In the genomic region with DNA sequence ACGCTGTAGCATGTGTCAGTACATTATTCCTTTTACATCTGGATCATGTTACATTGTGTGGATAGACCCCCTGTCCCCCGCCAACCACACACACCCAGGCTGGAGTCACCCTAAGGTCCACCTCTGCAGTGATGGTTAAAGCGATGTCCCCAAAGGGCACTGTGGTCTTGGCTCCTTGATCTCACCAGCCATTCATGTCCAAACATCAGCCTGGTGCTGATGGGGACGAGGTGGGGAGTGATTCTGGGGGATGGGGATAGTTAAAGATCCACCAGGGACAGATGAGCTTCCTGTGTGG, we compare ENCODE assay signal across 14 cellular contexts. TPM values are rescaled to one million over a fixed set of nuclear protein-coding genes. Genes with fewer than 3 reads are reported as not detected.
DNase-seq lines count a peak whose midpoint lies in the region; ATAC-seq and TF ChIP-seq lines count a peak whose summit lies in the region.
"Had no signal": no experiment of that assay in that cellular context is flagged by ENCODE, and none has a peak within 500 bp of the region (broad histone marks: within the 10 kb centered on the region; RNA-seq: fewer than 3 reads in every experiment).

No MANE protein-coding gene starts in this region.

- no peaks in the 10 kb centered on the region for H3K9me3 ChIP-seq in DOHH2 (ENCODE audit: control insufficient read depth, insufficient read depth, low read length)

- no peaks in the 10 kb centered on the region for H3K27me3 ChIP-seq in DOHH2 (ENCODE audit: control insufficient read depth, low read length)

- peaks cover 84% of the 10 kb centered on the region for H3K79me2 ChIP-seq in DOHH2 (ENCODE audit: control insufficient read depth, low read length)

- H3K4me1 ChIP-seq in DOHH2 (ENCODE audit: control insufficient read depth, low read length): peaks cover 95% of the 10 kb centered on the region

- H3K36me3 Mint-ChIP-seq in activated T-cell treated with anti-CD3 and anti-CD28 coated beads, Interleukin-2, amount 50 U/mL, for 72 hours (ENCODE audit: insufficient read depth in 2 of 2): peaks cover 2 to 13% of the 10 kb centered on the region in 2 donors
- peaks cover 22% of the 10 kb centered on the region for H3K36me3 Mint-ChIP-seq in activated T-helper 17 cell treated with anti-CD3 and anti-CD28 coated beads, Interleukin-2, amount 50 U/mL, for 72 hours (ENCODE audit: low read depth)
- peaks cover 72% of the 10 kb centered on the region for H3K36me3 Mint-ChIP-seq in stimulated activated effector memory CD8-positive, alpha-beta T cell treated with anti-CD3 and anti-CD28 coated beads, Interleukin-12 subunit alpha, Interleukin-12 subunit beta, amount 100 ng/mL, for 72 hours

- H3K27me3 Mint-ChIP-seq in activated T-cell treated with anti-CD3 and anti-CD28 coated beads, Interleukin-2, amount 50 U/mL, for 72 hours (ENCODE audit: low read depth): no peaks in the 10 kb centered on the region
- H3K27me3 Mint-ChIP-seq in activated T-helper 17 cell treated with anti-CD3 and anti-CD28 coated beads, Interleukin-2, amount 50 U/mL, for 72 hours: no peaks in the 10 kb centered on the region

- ATAC-seq in activated T-cell treated with anti-CD3 and anti-CD28 coated beads, Interleukin-2, amount 50 U/mL, for 72 hours (replicated peaks in 1 of 2): no peak
- ATAC-seq in activated T-helper 17 cell treated with anti-CD3 and anti-CD28 coated beads, Interleukin-2, amount 50 U/mL, for 72 hours (replicated peaks): no peak
- ATAC-seq in stimulated activated effector memory CD8-positive, alpha-beta T cell treated with anti-CD3 and anti-CD28 coated beads, Interleukin-12 subunit alpha, Interleukin-12 subunit beta, amount 100 ng/mL, for 72 hours: no peak
- ATAC-seq: CD8-positive, alpha-beta T cell; HepG2 had no signal

- in situ Hi-C loops in G401 (cut with HindIII; ENCODE audit: low sequenced_read_pairs) (no loop called here), KBM-7 (cut with MboI; ENCODE audit: low pct_unique_long_range_greater_than_20kb, low sequenced_read_pairs) (no loop called here)

- H3K4me3 Mint-ChIP-seq in activated T-cell treated with anti-CD3 and anti-CD28 coated beads, Interleukin-2, amount 50 U/mL, for 72 hours: no peak overlapping the region
- no peak overlapping the region for H3K4me3 Mint-ChIP-seq in activated T-helper 17 cell treated with anti-CD3 and anti-CD28 coated beads, Interleukin-2, amount 50 U/mL, for 72 hours
- H3K4me3 Mint-ChIP-seq in stimulated activated effector memory CD8-positive, alpha-beta T cell treated with anti-CD3 and anti-CD28 coated beads, Interleukin-12 subunit alpha, Interleukin-12 subunit beta, amount 100 ng/mL, for 72 hours: no peak overlapping the region
- H3K4me3 Mint-ChIP-seq: CD8-positive, alpha-beta T cell had no signal

- H4K20me1 ChIP-seq in DOHH2 (ENCODE audit: control insufficient read depth, insufficient read depth, low read depth, low read length): no peaks in the 10 kb centered on the region

- H3K4me1 Mint-ChIP-seq in activated T-cell treated with anti-CD3 and anti-CD28 coated beads, Interleukin-2, amount 50 U/mL, for 72 hours (ENCODE audit: low read depth): peaks cover 78% of the 10 kb centered on the region
- peaks cover 42% of the 10 kb centered on the region for H3K4me1 Mint-ChIP-seq in activated T-helper 17 cell treated with anti-CD3 and anti-CD28 coated beads, Interleukin-2, amount 50 U/mL, for 72 hours
- peaks cover 80% of the 10 kb centered on the region for H3K4me1 Mint-ChIP-seq in stimulated activated effector memory CD8-positive, alpha-beta T cell treated with anti-CD3 and anti-CD28 coated beads, Interleukin-12 subunit alpha, Interleukin-12 subunit beta, amount 100 ng/mL, for 72 hours

- H3K9me2 ChIP-seq in DOHH2 (replicated peaks; ENCODE audit: control insufficient read depth, low read length): no peaks in the 10 kb centered on the region

- peak overlapping the region; percentile 79 for H3K27ac Mint-ChIP-seq in activated T-cell treated with anti-CD3 and anti-CD28 coated beads, Interleukin-2, amount 50 U/mL, for 72 hours
- H3K27ac Mint-ChIP-seq in activated T-helper 17 cell treated with anti-CD3 and anti-CD28 coated beads, Interleukin-2, amount 50 U/mL, for 72 hours: peak overlapping the region; percentile 25
- H3K27ac Mint-ChIP-seq in stimulated activated effector memory CD8-positive, alpha-beta T cell treated with anti-CD3 and anti-CD28 coated beads, Interleukin-12 subunit alpha, Interleukin-12 subunit beta, amount 100 ng/mL, for 72 hours: peak overlapping the region; percentile 71
- H3K27ac Mint-ChIP-seq: CD8-positive, alpha-beta T cell had no signal

- H3K4me2 ChIP-seq in DOHH2 (ENCODE audit: low read length): peak overlapping the region; percentile 35

- TF ChIP-seq CTCF in DOHH2 (IDR thresholded peaks at IDR 0.05; ENCODE audit: low read depth, low read length, poor library complexity, severe bottlenecking): no peak

- H3K4me3 ChIP-seq in DOHH2 (ENCODE audit: low read length): no peak overlapping the region

- H3K9me3 Mint-ChIP-seq in activated T-cell treated with anti-CD3 and anti-CD28 coated beads, Interleukin-2, amount 50 U/mL, for 72 hours: no peaks in the 10 kb centered on the region
- no peaks in the 10 kb centered on the region for H3K9me3 Mint-ChIP-seq in activated T-helper 17 cell treated with anti-CD3 and anti-CD28 coated beads, Interleukin-2, amount 50 U/mL, for 72 hours
- no peaks in the 10 kb centered on the region for H3K9me3 Mint-ChIP-seq in stimulated activated effector memory CD8-positive, alpha-beta T cell treated with anti-CD3 and anti-CD28 coated beads, Interleukin-12 subunit alpha, Interleukin-12 subunit beta, amount 100 ng/mL, for 72 hours
- H3K9me3 Mint-ChIP-seq: CD8-positive, alpha-beta T cell had no signal

- no peak for DNase-seq in activated T-cell treated with anti-CD3 and anti-CD28 coated beads, Interleukin-2, amount 50 U/mL, for 72 hours
- no peak for DNase-seq in activated T-cell treated with anti-CD3 and anti-CD28 coated beads, Interleukin-2, amount 50 U/mL, for 48 hours
- DNase-seq in stimulated activated effector memory CD8-positive, alpha-beta T cell treated with anti-CD3 and anti-CD28 coated beads, Interleukin-12 subunit alpha, Interleukin-12 subunit beta, amount 100 ng/mL, for 72 hours (ENCODE audit: low spot score in 2 of 2): no peak
- DNase-seq in G401 (ENCODE audit: low spot score) (no peak), EL (no peak), KBM-7 (no peak)
- DNase-seq: CD8-positive, alpha-beta T cell; Kasumi-1; NCI-H1105 treated with DMSO at 0.1 percent for 48 hours; NCI-H187 treated with DMSO at 0.1 percent for 48 hours; NCI-H446 had no signal

- peaks cover 16% of the 10 kb centered on the region for H3K36me3 ChIP-seq in DOHH2 (ENCODE audit: control insufficient read depth, low read length)

- H3F3A ChIP-seq in DOHH2 (ENCODE audit: control insufficient read depth, insufficient read depth): peaks cover 44% of the 10 kb centered on the region

- H3K27ac ChIP-seq in DOHH2 (ENCODE audit: low read depth, low read length): peak overlapping the region; percentile 48

RNA-seq across cellular contexts. Expression of gene FAM83D, which starts 59.2 kb away (rescaled TPM):
- 10 to 100 TPM; 10.4 to 10.5 TPM for total RNA-seq in activated T-cell treated with anti-CD3 and anti-CD28 coated beads, Interleukin-2, amount 50 U/mL, for 72 hours
- total RNA-seq in activated T-helper 17 cell treated with anti-CD3 and anti-CD28 coated beads, Interleukin-2, amount 50 U/mL, for 72 hours: 10 to 100 TPM; 15.9 to 18.3 TPM
- 38.4 and 43.1 TPM in 2 replicates for total RNA-seq in G401 (2014; rRNA removed; shearing (Covaris generic))

Comparison
In these comparisons a context has a peak if more than half of its experiments do, and no peak if none do; other contexts are left out.
1. H3K27ac Mint-ChIP-seq: peak in every context shown above with its lines; median percentile 79 in activated T-cell treated with anti-CD3 and anti-CD28 coated beads, Interleukin-2, amount 50 U/mL, for 72 hours; 71 in stimulated activated effector memory CD8-positive, alpha-beta T cell treated with anti-CD3 and anti-CD28 coated beads, Interleukin-12 subunit alpha, Interleukin-12 subunit beta, amount 100 ng/mL, for 72 hours; 25 in activated T-helper 17 cell treated with anti-CD3 and anti-CD28 coated beads, Interleukin-2, amount 50 U/mL, for 72 hours.